In genomic region chr2:183250472-183250871, GRCh38 we compare ENCODE assay signal across 27 cellular contexts.
"Had no signal": no experiment of that assay in that cellular context is flagged by ENCODE, and none has a peak within 500 bp of the region (broad histone marks: within the 10 kb centered on the region; RNA-seq: fewer than 3 reads in every experiment).

No MANE protein-coding gene starts in this region.

- FAIRE-seq: kidney had no signal

- H3K27ac Mint-ChIP-seq: endodermal cell; nephron; neural progenitor cell; stimulated activated memory B cell treated with anti-CD40 and anti-IgM and Interleukin-4, amounts not matched to agents 10 μg/mL and 1 μg/mL and 100 μg/mL, for 72 hours; type B pancreatic cell had no signal

- H3K9me3 Mint-ChIP-seq: endodermal cell; naive thymus-derived CD4-positive, alpha-beta T cell; nephron; neural progenitor cell; stimulated activated memory B cell treated with anti-CD40 and anti-IgM and Interleukin-4, amounts not matched to agents 10 μg/mL and 1 μg/mL and 100 μg/mL, for 72 hours; type B pancreatic cell had no signal

- H3K36me3 ChIP-seq: esophagus squamous epithelium, gastrocnemius medialis, neural progenitor cell, sigmoid colon, spleen, tibial artery had no signal

- H3K27me3 Mint-ChIP-seq: naive thymus-derived CD4-positive, alpha-beta T cell; stimulated activated memory B cell treated with anti-CD40 and anti-IgM and Interleukin-4, amounts not matched to agents 10 μg/mL and 1 μg/mL and 100 μg/mL, for 72 hours; type B pancreatic cell had no signal

- H3K4me1 ChIP-seq: esophagus squamous epithelium, gastrocnemius medialis, neural progenitor cell, psoas muscle, sigmoid colon, spleen, testis, tibial artery had no signal

- H3K9ac ChIP-seq: neural progenitor cell had no signal

- H3K4me1 Mint-ChIP-seq: naive thymus-derived CD4-positive, alpha-beta T cell; nephron; neural progenitor cell; stimulated activated memory B cell treated with anti-CD40 and anti-IgM and Interleukin-4, amounts not matched to agents 10 μg/mL and 1 μg/mL and 100 μg/mL, for 72 hours had no signal

- H3K4me3 Mint-ChIP-seq: endodermal cell; naive thymus-derived CD4-positive, alpha-beta T cell; nephron; neural progenitor cell; stimulated activated memory B cell treated with anti-CD40 and anti-IgM and Interleukin-4, amounts not matched to agents 10 μg/mL and 1 μg/mL and 100 μg/mL, for 72 hours; type B pancreatic cell had no signal

- H3K27ac ChIP-seq: esophagus squamous epithelium, gastrocnemius medialis, neural progenitor cell, psoas muscle, sigmoid colon, skin epidermis, spleen, testis, tibial artery had no signal

- H3K4me2 ChIP-seq: neural progenitor cell had no signal

- H3K9me3 ChIP-seq: esophagus squamous epithelium, gastrocnemius medialis, psoas muscle, sigmoid colon, spleen, testis, tibial artery had no signal

- H3K4me3 ChIP-seq: esophagus squamous epithelium, gastrocnemius medialis, lung, neural progenitor cell, psoas muscle, sigmoid colon, skin epidermis, spleen, testis, tibial artery had no signal

- ATAC-seq: gastrocnemius medialis; left lobe of liver; naive thymus-derived CD4-positive, alpha-beta T cell; psoas muscle; right cardiac atrium; stimulated activated memory B cell treated with anti-CD40 and anti-IgM and Interleukin-4, amounts not matched to agents 10 μg/mL and 1 μg/mL and 100 μg/mL, for 72 hours; stimulated activated naive CD8-positive, alpha-beta T cell treated with anti-CD3 and anti-CD28 coated beads, Interleukin-15, Interleukin-2, amounts not matched to agents 100 U/mL and 50 U/mL, for 24 hours had no signal

- H2AFZ ChIP-seq: neural progenitor cell had no signal

- H3K36me3 Mint-ChIP-seq: naive thymus-derived CD4-positive, alpha-beta T cell; neural progenitor cell; stimulated activated memory B cell treated with anti-CD40 and anti-IgM and Interleukin-4, amounts not matched to agents 10 μg/mL and 1 μg/mL and 100 μg/mL, for 72 hours; type B pancreatic cell had no signal

- DNase-seq: cortex of kidney; endodermal cell; erythroblast; esophagus squamous epithelium; gastrocnemius medialis; head of caudate nucleus; kidney; mesenchymal stem cell; midbrain; naive thymus-derived CD4-positive, alpha-beta T cell; nucleus accumbens; psoas muscle; right cardiac atrium; sigmoid colon; spleen; stimulated activated CD4-positive, alpha-beta T cell treated with anti-CD3 and anti-CD28 coated beads, Interleukin-4, amount 100 ng/mL, for 4 hours; stimulated activated naive CD8-positive, alpha-beta T cell treated with anti-CD3 and anti-CD28 coated beads, Interleukin-15, Interleukin-2, amounts not matched to agents 100 U/mL and 50 U/mL, for 24 hours; substantia nigra; testis; tibial artery had no signal

- H3K27me3 ChIP-seq: esophagus squamous epithelium, gastrocnemius medialis, neural progenitor cell, sigmoid colon, spleen, testis, tibial artery had no signal
